Comparison of ENCODE assay signal across 20 cellular contexts in the genomic region with DNA sequence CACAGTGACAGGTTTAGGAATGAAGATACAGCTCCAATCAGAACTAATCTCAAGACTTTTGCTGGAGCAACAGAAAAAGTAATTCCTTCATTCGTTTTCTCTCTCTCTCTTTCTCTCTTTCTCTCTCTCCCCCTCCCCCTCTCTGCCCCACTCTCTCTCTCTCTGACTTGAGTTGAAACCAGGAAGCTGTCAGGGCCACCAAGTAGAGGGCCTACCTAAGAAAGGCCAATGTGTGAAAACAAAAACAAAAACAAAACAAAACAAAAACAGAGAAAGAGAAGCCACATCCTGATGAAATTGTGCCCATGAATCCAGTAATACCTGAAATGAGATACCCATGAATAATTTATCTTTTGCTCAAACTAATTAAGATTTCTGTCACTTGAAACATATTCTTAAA.
A peak's percentile ranks its signal among the peaks of the same experiment; 100 is the strongest.
DNase-seq lines count a peak whose midpoint lies in the region; ATAC-seq and TF ChIP-seq lines count a peak whose summit lies in the region.
"Had no signal": no experiment of that assay in that cellular context is flagged by ENCODE, and none has a peak within 500 bp of the region (broad histone marks: within the 10 kb centered on the region; RNA-seq: fewer than 3 reads in every experiment).

No MANE protein-coding gene starts in this region.

- peak overlapping the region; percentile 89 for H2BK12ac ChIP-seq in trophoblast cell (ENCODE audit: low read length)

- no peak for TF ChIP-seq CTCF in MM.1S (IDR thresholded peaks at IDR 0.05; ENCODE audit: low read length)

- peak overlapping the region; percentile 72 for H3K27ac Mint-ChIP-seq in activated CD8-positive, alpha-beta memory T cell treated with anti-CD3 and anti-CD28 coated beads, Interleukin-2, amount 10 ng/mL, durations not matched to agents 7 days and 5 days
- H3K27ac Mint-ChIP-seq: progenitor cell of endocrine pancreas, T-cell had no signal

- H3K4me2 ChIP-seq in MM.1S (ENCODE audit: low read depth, low read length) (no peak overlapping the region), trophoblast cell (ENCODE audit: low read length) (no peak overlapping the region)
- H3K4me2 ChIP-seq: smooth muscle cell had no signal

- no peak overlapping the region for H3K4ac ChIP-seq in trophoblast cell (ENCODE audit: low read depth, low read length)

- H3K27ac ChIP-seq in MM.1S (ENCODE audit: low read length) (no peak overlapping the region), trophoblast cell (ENCODE audit: low read depth, low read length) (no peak overlapping the region)
- H3K27ac ChIP-seq: adrenal gland had no signal

- peak; percentile 85 for ATAC-seq in activated CD8-positive, alpha-beta memory T cell treated with anti-CD3 and anti-CD28 coated beads, Interleukin-2, amount 10 ng/mL, durations not matched to agents 7 days and 5 days
- ATAC-seq in GM21528 (IDR thresholded peaks at IDR 0.05; ENCODE audit: low FRiP score, unreplicated experiment), result peak; percentile 75
- ATAC-seq: HepG2, Right ventricle myocardium inferior, T-cell had no signal

- peaks cover 9% of the 10 kb centered on the region for H3K79me1 ChIP-seq in trophoblast cell (ENCODE audit: low read length)

- peaks cover 32% of the 10 kb centered on the region for H3K4me1 Mint-ChIP-seq in activated CD8-positive, alpha-beta memory T cell treated with anti-CD3 and anti-CD28 coated beads, Interleukin-2, amount 10 ng/mL, durations not matched to agents 7 days and 5 days

- H3K4me3 ChIP-seq in MM.1S (ENCODE audit: low read length), result no peak overlapping the region
- no peak overlapping the region for H3K4me3 ChIP-seq in trophoblast cell (ENCODE audit: low read depth, low read length)
- H3K4me3 ChIP-seq: adrenal gland, GM23248, smooth muscle cell had no signal

- no peaks in the 10 kb centered on the region for H3K9me2 ChIP-seq in MM.1S (replicated peaks; ENCODE audit: insufficient read depth, low read length)

- peak overlapping the region; percentile 37 for H4K91ac ChIP-seq in trophoblast cell (ENCODE audit: low read depth, low read length)

- no peaks in the 10 kb centered on the region for H3F3A ChIP-seq in MM.1S (ENCODE audit: insufficient read depth, low read length)

- H3K9me3 ChIP-seq in MM.1S (replicated peaks; ENCODE audit: insufficient read depth, low read length) (no peaks in the 10 kb centered on the region), trophoblast cell (ENCODE audit: insufficient read depth, low read depth, low read length) (no peaks in the 10 kb centered on the region)
- H3K9me3 ChIP-seq: adrenal gland had no signal

- peak overlapping the region; percentile 18 for H4K12ac ChIP-seq in trophoblast cell (ENCODE audit: low read depth, low read length)

- peaks cover 14% of the 10 kb centered on the region for H3K9me3 Mint-ChIP-seq in activated CD8-positive, alpha-beta memory T cell treated with anti-CD3 and anti-CD28 coated beads, Interleukin-2, amount 10 ng/mL, durations not matched to agents 7 days and 5 days (ENCODE audit: low read depth)

- no peaks in the 10 kb centered on the region for H3K27me3 Mint-ChIP-seq in activated CD8-positive, alpha-beta memory T cell treated with anti-CD3 and anti-CD28 coated beads, Interleukin-2, amount 10 ng/mL, durations not matched to agents 7 days and 5 days
- H3K27me3 Mint-ChIP-seq: progenitor cell of endocrine pancreas, T-cell had no signal

- CTCF ChIA-PET in activated CD8-positive, alpha-beta memory T cell treated with anti-CD3 and anti-CD28 coated beads, Interleukin-2, amount 10 ng/mL, durations not matched to agents 7 days and 5 days (lab: Charles Lee), result interaction anchor here (1.0 to 1.9 kb wide), 3 partner anchors 12 to 99 kb away, joined by 4 read pairs; no protein-coding TSS in a partner anchor

- H3K9ac ChIP-seq in MM.1S (ENCODE audit: low read length) (no peak overlapping the region), trophoblast cell (ENCODE audit: low read length) (no peak overlapping the region)
- H3K9ac ChIP-seq: GM23248 had no signal

- no peak overlapping the region for H2AFZ ChIP-seq in MM.1S (ENCODE audit: low read length)
- no peak overlapping the region for H2AFZ ChIP-seq in trophoblast cell (ENCODE audit: insufficient read depth, low read length, poor library complexity)
- H2AFZ ChIP-seq: GM23248 had no signal

- no CpG with 5 or more reads among the region's 1 CpG for WGBS in trophoblast cell (ENCODE audit: extremely low coverage, insufficient coverage, insufficient read length)

- H3K27me3 ChIP-seq in MM.1S (replicated peaks; ENCODE audit: insufficient read depth, low read length) (no peaks in the 10 kb centered on the region), trophoblast cell (ENCODE audit: insufficient read depth, low read length) (no peaks in the 10 kb centered on the region)
- H3K27me3 ChIP-seq: adrenal gland had no signal

- no peak overlapping the region for H3K4me3 Mint-ChIP-seq in activated CD8-positive, alpha-beta memory T cell treated with anti-CD3 and anti-CD28 coated beads, Interleukin-2, amount 10 ng/mL, durations not matched to agents 7 days and 5 days
- H3K4me3 Mint-ChIP-seq: CD4-positive, alpha-beta memory T cell; T-cell had no signal

- DNase-seq in activated CD8-positive, alpha-beta memory T cell treated with anti-CD3 and anti-CD28 coated beads, Interleukin-2, amount 10 ng/mL, durations not matched to agents 7 days and 5 days, result peak; percentile 64
- DNase-seq in activated CD8-positive, alpha-beta memory T cell treated with anti-CD3 and anti-CD28 coated beads for 24 hours, result no peak
- peak; percentile 14 for DNase-seq in MM.1S
- no peak for DNase-seq in trophoblast cell
- no peak for DNase-seq in nucleus accumbens (lab: John Stamatoyannopoulos, UW)
- DNase-seq in NCI-H526 treated with DMSO at 0.1 percent for 48 hours (lab: John Stamatoyannopoulos, UW), result no peak
- no peak for DNase-seq in medulla oblongata (ENCODE audit: extremely low spot score)
- DNase-seq: adrenal gland; CD4-positive, alpha-beta memory T cell; central memory CD4-positive, alpha-beta T cell; DMS79; NCI-H2171 treated with DMSO at 0.1 percent for 48 hours; stimulated activated naive CD4-positive, alpha-beta T cell; T-cell had no signal

- no peaks in the 10 kb centered on the region for H3K36me3 ChIP-seq in MM.1S (replicated peaks; ENCODE audit: insufficient read depth, low read length)
- H3K36me3 ChIP-seq in trophoblast cell (ENCODE audit: control insufficient read depth in 1 of 2, insufficient read depth in 2 of 2, low read length in 2 of 2), result no peaks in the 10 kb centered on the region
- H3K36me3 ChIP-seq: adrenal gland had no signal

- no peak overlapping the region for H3K23ac ChIP-seq in trophoblast cell (ENCODE audit: low read length)

- H3K4me1 ChIP-seq in MM.1S (ENCODE audit: low read length) (no peaks in the 10 kb centered on the region), trophoblast cell (ENCODE audit: control insufficient read depth in 1 of 2, insufficient read depth in 2 of 2, low read length in 2 of 2) (peaks cover 0 to 5% of the 10 kb centered on the region in 2 experiments)
- H3K4me1 ChIP-seq: adrenal gland had no signal

- H3K79me2 ChIP-seq in MM.1S (ENCODE audit: low read length), result no peaks in the 10 kb centered on the region
- H3K79me2 ChIP-seq in trophoblast cell (ENCODE audit: control insufficient read depth, insufficient read depth, low read length, poor library complexity), result no peaks in the 10 kb centered on the region

- H3K36me3 Mint-ChIP-seq in activated CD8-positive, alpha-beta memory T cell treated with anti-CD3 and anti-CD28 coated beads, Interleukin-2, amount 10 ng/mL, durations not matched to agents 7 days and 5 days, result peaks cover 71% of the 10 kb centered on the region
- H3K36me3 Mint-ChIP-seq: CD4-positive, alpha-beta memory T cell; T-cell had no signal

- no peak overlapping the region for H2AK5ac ChIP-seq in trophoblast cell (ENCODE audit: low read length)

- no peak overlapping the region for H3K14ac ChIP-seq in trophoblast cell (ENCODE audit: low read length)

- peak overlapping the region; percentile 89 for H2BK5ac ChIP-seq in trophoblast cell (ENCODE audit: low read depth, low read length, poor library complexity)

- peak overlapping the region; percentile 78 for H3K18ac ChIP-seq in trophoblast cell (ENCODE audit: low read length)

- H4K20me1 ChIP-seq in MM.1S (ENCODE audit: insufficient read depth, low read length), result no peaks in the 10 kb centered on the region

- H2BK120ac ChIP-seq in trophoblast cell (ENCODE audit: insufficient read depth, low read length, poor library complexity), result peak overlapping the region; percentile 90

- no peak overlapping the region for H4K8ac ChIP-seq in trophoblast cell (ENCODE audit: low read depth, low read length)

Comparison
In these comparisons a context has a peak if more than half of its experiments do, and no peak if none do; other contexts are left out.
1. DNase-seq: peak in activated CD8-positive, alpha-beta memory T cell treated with anti-CD3 and anti-CD28 coated beads, Interleukin-2, amount 10 ng/mL, durations not matched to agents 7 days and 5 days (single experiment) and MM.1S (single experiment); none in activated CD8-positive, alpha-beta memory T cell treated with anti-CD3 and anti-CD28 coated beads for 24 hours (single experiment), trophoblast cell (0 of 2), nucleus accumbens (0 of 56), NCI-H526 treated with DMSO at 0.1 percent for 48 hours (single experiment) and medulla oblongata (single experiment).